ENCODE assay signal across 16 cellular contexts in the genomic region with DNA sequence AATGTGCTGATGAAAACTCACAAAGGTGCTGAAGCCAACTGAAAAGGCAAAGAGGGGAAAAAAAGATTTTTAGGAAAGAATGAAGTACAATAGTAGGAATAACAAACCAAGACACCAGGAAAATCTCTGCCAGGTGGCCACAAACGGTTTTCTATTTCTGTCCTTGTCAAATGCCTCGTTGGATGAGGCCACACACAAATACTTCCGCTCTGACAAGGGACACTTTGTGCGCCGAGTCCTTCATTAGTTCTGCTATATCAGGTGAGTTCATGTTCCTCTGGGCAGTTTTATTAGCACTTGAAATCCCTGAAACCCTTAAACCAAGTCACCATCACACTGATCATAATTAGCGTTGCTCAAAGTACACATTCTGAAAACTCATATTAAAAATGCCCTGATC.
DNase-seq lines count a peak whose midpoint lies in the region; ATAC-seq and TF ChIP-seq lines count a peak whose summit lies in the region.
"Had no signal": no experiment of that assay in that cellular context is flagged by ENCODE, and none has a peak within 500 bp of the region (broad histone marks: within the 10 kb centered on the region; RNA-seq: fewer than 3 reads in every experiment).

No MANE protein-coding gene starts in this region.

- peak; percentile 19 for DNase-seq in activated CD4-positive, alpha-beta T cell treated with anti-CD3 and anti-CD28 coated beads, Interleukin-2, amount 10 ng/mL, durations not matched to agents 24 days and 14 days
- DNase-seq in activated CD4-positive, alpha-beta T cell treated with anti-CD3 and anti-CD28 coated beads for 1 hour = no peak
- peak; percentile 71 for DNase-seq in SHP77 treated with DMSO at 0.1 percent for 48 hours (lab: John Stamatoyannopoulos, UW)
- peak; percentile 6 for DNase-seq in WERI-Rb-1
- DNase-seq in gastrocnemius medialis = peak in 1 of 2 donors; percentile 51
- DNase-seq in NCI-H2107 (lab: John Stamatoyannopoulos, UW) = no peak
- DNase-seq in NCI-H146 (lab: John Stamatoyannopoulos, UW) = no peak
- DNase-seq: AML-193; Caco-2; CD4-positive, alpha-beta T cell; DMS153; GDM1; KG1 had no signal

- H3K27me3 Mint-ChIP-seq in activated CD4-positive, alpha-beta T cell treated with anti-CD3 and anti-CD28 coated beads, Interleukin-2, amount 10 ng/mL, durations not matched to agents 24 days and 14 days = peaks cover 5% of the 10 kb centered on the region

- H3K27ac ChIP-seq in WERI-Rb-1 (no peak overlapping the region), gastrocnemius medialis (peak overlapping the region in 3 of 4 donors; percentile 32 to 80 (median 69))
- H3K27ac ChIP-seq: A549, C4-2B had no signal

- H3K27me3 ChIP-seq in WERI-Rb-1 (ENCODE audit: insufficient read depth, low read depth, severe bottlenecking) (no peaks in the 10 kb centered on the region), gastrocnemius medialis (no peaks in the 10 kb centered on the region)

- no peak for TF ChIP-seq POLR2A in gastrocnemius medialis (IDR thresholded peaks at IDR 0.05)

- H3K4me3 Mint-ChIP-seq in activated CD4-positive, alpha-beta T cell treated with anti-CD3 and anti-CD28 coated beads, Interleukin-2, amount 10 ng/mL, durations not matched to agents 24 days and 14 days = no peak overlapping the region
- H3K4me3 Mint-ChIP-seq: CD4-positive, alpha-beta T cell had no signal

- intact Hi-C loops in activated CD4-positive, alpha-beta T cell treated with anti-CD3 and anti-CD28 coated beads, Interleukin-2, amount 10 ng/mL, durations not matched to agents 24 days and 14 days (cut with micrococcal nuclease) = no loop called here
- intact Hi-C loops in gastrocnemius medialis (cut with DNase I; ENCODE audit: low total_unique reads) = no loop called here

- H3K36me3 Mint-ChIP-seq in activated CD4-positive, alpha-beta T cell treated with anti-CD3 and anti-CD28 coated beads, Interleukin-2, amount 10 ng/mL, durations not matched to agents 24 days and 14 days (ENCODE audit: low read depth) = no peaks in the 10 kb centered on the region

- H3K36me3 ChIP-seq in WERI-Rb-1 (no peaks in the 10 kb centered on the region), gastrocnemius medialis (no peaks in the 10 kb centered on the region)
- H3K36me3 ChIP-seq: HAP-1 had no signal

- no peak overlapping the region for H3K27ac Mint-ChIP-seq in activated CD4-positive, alpha-beta T cell treated with anti-CD3 and anti-CD28 coated beads, Interleukin-2, amount 10 ng/mL, durations not matched to agents 24 days and 14 days
- H3K27ac Mint-ChIP-seq: CD4-positive, alpha-beta T cell had no signal

- no peaks in the 10 kb centered on the region for H3K9me3 Mint-ChIP-seq in activated CD4-positive, alpha-beta T cell treated with anti-CD3 and anti-CD28 coated beads, Interleukin-2, amount 10 ng/mL, durations not matched to agents 24 days and 14 days
- H3K9me3 Mint-ChIP-seq: CD4-positive, alpha-beta T cell had no signal

- in situ Hi-C loops in gastrocnemius medialis (cut with MboI; ENCODE audit: low sequenced_read_pairs in 4 of 4) = no loop called here

- ATAC-seq in gastrocnemius medialis = peak; percentile 81 to 96
- ATAC-seq: A549 had no signal

- H3K4me3 ChIP-seq in WERI-Rb-1 (ENCODE audit: low read depth, low read length) = no peak overlapping the region
- no peak overlapping the region for H3K4me3 ChIP-seq in gastrocnemius medialis
- H3K4me3 ChIP-seq: A549, HAP-1 had no signal

- H3K4me1 ChIP-seq in gastrocnemius medialis = peaks cover 11 to 27% of the 10 kb centered on the region in 2 donors
- H3K4me1 ChIP-seq: A549, Caco-2, HAP-1 had no signal

- no peak for TF ChIP-seq CTCF in WERI-Rb-1 (IDR thresholded peaks at IDR 0.05; ENCODE audit: low read depth, low read length)
- no peak for TF ChIP-seq CTCF in gastrocnemius medialis (IDR thresholded peaks at IDR 0.05 in 4 of 5, conservative IDR thresholded peaks at IDR 0.05 in 1 of 5)

- H3K9me3 ChIP-seq in WERI-Rb-1 (ENCODE audit: severe bottlenecking) = no peaks in the 10 kb centered on the region
- no peaks in the 10 kb centered on the region for H3K9me3 ChIP-seq in gastrocnemius medialis
- H3K9me3 ChIP-seq: A549, Caco-2 had no signal

- H3K4me1 Mint-ChIP-seq in activated CD4-positive, alpha-beta T cell treated with anti-CD3 and anti-CD28 coated beads, Interleukin-2, amount 10 ng/mL, durations not matched to agents 24 days and 14 days = no peaks in the 10 kb centered on the region

Comparison
In these comparisons a context has a peak if more than half of its experiments do, and no peak if none do; other contexts are left out.
1. DNase-seq: peak in activated CD4-positive, alpha-beta T cell treated with anti-CD3 and anti-CD28 coated beads, Interleukin-2, amount 10 ng/mL, durations not matched to agents 24 days and 14 days (single experiment), SHP77 treated with DMSO at 0.1 percent for 48 hours (single experiment) and WERI-Rb-1 (single experiment); none in activated CD4-positive, alpha-beta T cell treated with anti-CD3 and anti-CD28 coated beads for 1 hour (single experiment), NCI-H2107 (single experiment) and NCI-H146 (single experiment).